In the genomic region with DNA sequence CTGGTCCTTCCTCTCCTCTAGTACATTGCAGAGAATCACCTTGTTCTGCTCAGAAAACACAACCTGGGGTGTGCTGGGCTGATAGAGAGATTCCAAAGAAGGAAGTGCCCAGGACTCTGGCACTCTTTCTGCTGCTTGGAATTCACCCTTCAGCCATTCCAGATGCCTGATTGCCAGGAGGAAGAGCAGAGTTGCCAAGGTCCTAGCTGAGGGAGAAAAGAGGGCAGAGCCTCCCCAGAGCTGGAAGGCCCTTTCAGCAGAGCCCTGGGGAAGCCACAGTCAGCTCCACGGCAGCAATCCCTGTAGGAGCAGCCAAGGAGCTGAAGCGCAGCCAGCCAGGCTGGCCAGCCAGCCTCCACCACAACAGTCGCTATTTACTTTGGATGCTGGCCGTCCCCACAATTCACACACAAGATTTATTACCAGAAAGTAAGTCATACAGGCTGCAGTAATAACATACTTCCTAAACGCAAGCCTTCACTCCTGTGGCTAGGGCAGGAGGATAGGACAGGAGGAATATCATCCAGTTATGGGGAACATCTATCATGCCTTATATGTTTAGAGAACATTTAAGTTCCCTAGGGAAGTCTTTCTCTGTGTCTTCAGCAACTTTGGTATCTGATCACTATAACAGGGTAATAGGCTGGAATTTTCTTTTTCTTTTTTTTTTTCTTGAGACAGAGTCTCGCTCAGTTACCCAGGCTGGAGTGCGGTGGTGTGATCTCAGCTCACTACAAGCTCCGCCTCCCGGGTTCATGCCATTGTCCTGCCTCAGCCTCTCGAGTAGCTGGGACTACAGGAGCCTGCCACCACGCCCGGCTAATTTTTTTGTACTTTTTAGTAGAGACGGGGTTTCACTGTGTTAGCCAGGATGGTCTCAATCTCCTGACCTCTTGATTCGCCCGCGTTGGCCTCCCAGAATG, we compare ENCODE assay signal across 11 cellular contexts. TPM values are rescaled to one million over a fixed set of nuclear protein-coding genes. Genes with fewer than 3 reads are reported as not detected.
DNase-seq lines count a peak whose midpoint lies in the region; ATAC-seq, FAIRE-seq and TF ChIP-seq lines count a peak whose summit lies in the region.
"Had no signal": no experiment of that assay in that cellular context is flagged by ENCODE, and none has a peak within 500 bp of the region (broad histone marks: within the 10 kb centered on the region; RNA-seq: fewer than 3 reads in every experiment).

No MANE protein-coding gene starts in this region.

- H3K27me3 Mint-ChIP-seq in T-helper 2 cell treated with Interferon-gamma antibody and Interleukin-4, amounts not matched to agents 5 μg/mL and 100 μg/mL, for 36 hours (ENCODE audit: low read depth), result peaks cover 28% of the 10 kb centered on the region

- H3K4me1 ChIP-seq in effector memory CD4-positive, alpha-beta T cell (ENCODE audit: control insufficient read depth, insufficient read depth, low read length, poor library complexity, severe bottlenecking), result no peaks in the 10 kb centered on the region
- H3K4me1 ChIP-seq: Caco-2 had no signal

- no peak overlapping the region for H3K4me3 Mint-ChIP-seq in T-helper 2 cell treated with Interferon-gamma antibody and Interleukin-4, amounts not matched to agents 5 μg/mL and 100 μg/mL, for 36 hours

- H3K36me3 Mint-ChIP-seq in T-helper 2 cell treated with Interferon-gamma antibody and Interleukin-4, amounts not matched to agents 5 μg/mL and 100 μg/mL, for 36 hours (ENCODE audit: low read depth), result no peaks in the 10 kb centered on the region

- H3K9me3 Mint-ChIP-seq in T-helper 2 cell treated with Interferon-gamma antibody and Interleukin-4, amounts not matched to agents 5 μg/mL and 100 μg/mL, for 36 hours, result no peaks in the 10 kb centered on the region

- no peak overlapping the region for H3K4me3 ChIP-seq in fibroblast of the aortic adventitia (ENCODE audit: low read depth, low read length)
- H3K4me3 ChIP-seq in effector memory CD4-positive, alpha-beta T cell (ENCODE audit: insufficient read depth, low read depth, low read length, poor library complexity, severe bottlenecking), result no peak overlapping the region

- no peaks in the 10 kb centered on the region for H3K9me3 ChIP-seq in effector memory CD4-positive, alpha-beta T cell (ENCODE audit: control insufficient read depth, low read length)
- H3K9me3 ChIP-seq: Caco-2 had no signal

- no peaks in the 10 kb centered on the region for H3K27me3 ChIP-seq in effector memory CD4-positive, alpha-beta T cell (replicated peaks; ENCODE audit: control insufficient read depth, insufficient read depth, low read length, poor library complexity, severe bottlenecking)

- no peak overlapping the region for H3K27ac ChIP-seq in effector memory CD4-positive, alpha-beta T cell (ENCODE audit: insufficient read depth, low read length, poor library complexity, severe bottlenecking)

- ATAC-seq in GM21447 (IDR thresholded peaks at IDR 0.05; ENCODE audit: unreplicated experiment), result no peak

- H3K4me1 Mint-ChIP-seq in T-helper 2 cell treated with Interferon-gamma antibody and Interleukin-4, amounts not matched to agents 5 μg/mL and 100 μg/mL, for 36 hours (ENCODE audit: low read depth), result no peaks in the 10 kb centered on the region

- DNase-seq in AG08396 (ENCODE audit: low spot score) (peak; percentile 75), SHP77 treated with DMSO at 0.1 percent for 48 hours (lab: John Stamatoyannopoulos, UW) (peak; percentile 45), fibroblast of the aortic adventitia (ENCODE audit: low read depth) (peak; percentile 98), nucleus accumbens (lab: John Stamatoyannopoulos, UW) (peak in 34 of 56 donors; percentile 6 to 63 (median 32)), D721Med (ENCODE audit: insufficient read length, low spot score) (no peak)
- no peak for DNase-seq in effector memory CD4-positive, alpha-beta T cell
- DNase-seq in T-helper 2 cell treated with Interferon-gamma antibody and Interleukin-4, amounts not matched to agents 5 μg/mL and 100 μg/mL, for 36 hours (ENCODE audit: low spot score), result no peak
- DNase-seq: Caco-2, GOT3, NCI-H2171 had no signal

- no peak for TF ChIP-seq CTCF in fibroblast of the aortic adventitia (IDR thresholded peaks at IDR 0.05; ENCODE audit: insufficient read depth, low read length)
- TF ChIP-seq CTCF in D721Med (IDR thresholded peaks at IDR 0.05; ENCODE audit: insufficient read depth, missing control alignments), result no peak

- H3K36me3 ChIP-seq in effector memory CD4-positive, alpha-beta T cell (ENCODE audit: control insufficient read depth, insufficient read depth, low read length), result no peaks in the 10 kb centered on the region

- H3K27ac Mint-ChIP-seq in T-helper 2 cell treated with Interferon-gamma antibody and Interleukin-4, amounts not matched to agents 5 μg/mL and 100 μg/mL, for 36 hours, result no peak overlapping the region

- FAIRE-seq in D721Med (lab: Jason Lieb, UNC), result no peak

RNA-seq across cellular contexts. Expression of a gene that starts 36.6 kb away (rescaled TPM):
- total RNA-seq in fibroblast of the aortic adventitia (ENCODE audit: low replicate concordance), result 1.6 and 2.9 TPM in 2 replicates

Comparison
In these comparisons a context has a peak if more than half of its experiments do, and no peak if none do; other contexts are left out.
1. DNase-seq: peak in AG08396 (single experiment), SHP77 treated with DMSO at 0.1 percent for 48 hours (single experiment), fibroblast of the aortic adventitia (single experiment) and nucleus accumbens (34 of 56); none in effector memory CD4-positive, alpha-beta T cell (0 of 3), T-helper 2 cell treated with Interferon-gamma antibody and Interleukin-4, amounts not matched to agents 5 μg/mL and 100 μg/mL, for 36 hours (single experiment) and D721Med (single experiment).